In the genomic region with DNA sequence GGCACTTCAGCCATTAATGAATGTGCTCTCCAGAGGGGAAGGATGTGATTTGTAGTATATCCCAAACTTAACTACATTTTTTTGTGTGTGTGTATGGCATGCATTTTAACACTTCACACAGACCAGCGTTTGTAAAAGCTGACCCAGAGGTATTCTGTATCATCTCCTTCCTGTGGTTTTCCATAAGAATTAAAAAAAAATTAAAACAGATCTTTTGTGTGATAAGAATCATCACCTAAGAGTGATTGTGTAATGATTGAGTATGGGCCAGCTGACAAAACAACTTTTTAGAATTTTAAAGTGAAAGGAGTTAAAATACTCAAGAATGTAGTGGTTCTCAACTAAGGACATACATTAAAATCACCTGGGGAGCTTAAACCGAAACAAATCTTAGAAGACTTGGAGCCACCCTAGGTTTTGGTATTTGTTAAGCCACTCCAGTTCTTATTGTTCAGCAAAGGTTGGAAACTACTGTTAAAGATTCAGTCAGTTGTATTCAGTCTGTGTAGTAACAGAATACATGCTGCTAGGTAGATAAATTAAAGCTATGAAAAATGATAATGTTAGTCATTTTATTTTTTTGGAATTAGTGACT, we compare ENCODE assay signal across 20 cellular contexts.
DNase-seq lines count a peak whose midpoint lies in the region; ATAC-seq lines count a peak whose summit lies in the region.
"Had no signal": no experiment of that assay in that cellular context is flagged by ENCODE, and none has a peak within 500 bp of the region (broad histone marks: within the 10 kb centered on the region; RNA-seq: fewer than 3 reads in every experiment).

No MANE protein-coding gene starts in this region.

- peak overlapping the region in 1 of 2 donors; percentile 86 for H3K4me3 Mint-ChIP-seq in activated T-cell treated with anti-CD3 and anti-CD28 coated beads, Interleukin-2, amount 50 U/mL, for 72 hours
- no peak overlapping the region for H3K4me3 Mint-ChIP-seq in T-cell
- H3K4me3 Mint-ChIP-seq in effector memory CD8-positive, alpha-beta T cell: no peak overlapping the region
- no peak overlapping the region for H3K4me3 Mint-ChIP-seq in stimulated activated memory B cell treated with anti-CD40 and anti-IgM and Interleukin-4, amounts not matched to agents 10 μg/mL and 1 μg/mL and 100 μg/mL, for 72 hours
- H3K4me3 Mint-ChIP-seq: stimulated activated naive B cell treated with anti-CD40 and anti-IgM and Interleukin-4, amounts not matched to agents 10 μg/mL and 1 μg/mL and 100 μg/mL, for 72 hours had no signal

- CTCF ChIA-PET in T-cell (lab: Charles Lee): interaction anchor here in 1 of 2 donors (1.2 to 1.8 kb wide), 2 partner anchors 13 to 51 kb away, joined by 4 to 5 read pairs; a partner anchor contains a TSS

- peaks cover 2 to 6% of the 10 kb centered on the region in 2 donors for H3K36me3 Mint-ChIP-seq in activated T-cell treated with anti-CD3 and anti-CD28 coated beads, Interleukin-2, amount 50 U/mL, for 72 hours (ENCODE audit: insufficient read depth in 2 of 2)
- H3K36me3 Mint-ChIP-seq in T-cell: peaks cover 15% of the 10 kb centered on the region
- peaks cover 28% of the 10 kb centered on the region for H3K36me3 Mint-ChIP-seq in effector memory CD8-positive, alpha-beta T cell (ENCODE audit: insufficient read depth)
- H3K36me3 Mint-ChIP-seq in stimulated activated memory B cell treated with anti-CD40 and anti-IgM and Interleukin-4, amounts not matched to agents 10 μg/mL and 1 μg/mL and 100 μg/mL, for 72 hours: peaks cover 5% of the 10 kb centered on the region

- POLR2A ChIA-PET in T-cell (lab: Charles Lee): no interaction called here

- H3K27ac Mint-ChIP-seq in activated T-cell treated with anti-CD3 and anti-CD28 coated beads, Interleukin-2, amount 50 U/mL, for 72 hours: peak overlapping the region; percentile 95
- H3K27ac Mint-ChIP-seq in T-cell: peak overlapping the region; percentile 76 to 78
- peak overlapping the region; percentile 0 to 5 for H3K27ac Mint-ChIP-seq in effector memory CD8-positive, alpha-beta T cell
- H3K27ac Mint-ChIP-seq in stimulated activated memory B cell treated with anti-CD40 and anti-IgM and Interleukin-4, amounts not matched to agents 10 μg/mL and 1 μg/mL and 100 μg/mL, for 72 hours: peak overlapping the region; percentile 50

- peak; percentile 40 to 70 for ATAC-seq in activated T-cell treated with anti-CD3 and anti-CD28 coated beads, Interleukin-2, amount 50 U/mL, for 72 hours (replicated peaks in 1 of 2)
- ATAC-seq in T-cell (replicated peaks in 1 of 4) (no peak), GM18870 (IDR thresholded peaks at IDR 0.05; ENCODE audit: unreplicated experiment) (no peak), HG03095 (IDR thresholded peaks at IDR 0.05; ENCODE audit: unreplicated experiment) (no peak)
- ATAC-seq in effector memory CD8-positive, alpha-beta T cell (replicated peaks): peak; percentile 42
- ATAC-seq in stimulated activated memory B cell treated with anti-CD40 and anti-IgM and Interleukin-4, amounts not matched to agents 10 μg/mL and 1 μg/mL and 100 μg/mL, for 72 hours: no peak
- ATAC-seq: body of pancreas; esophagus mucosa; stimulated activated naive B cell treated with anti-CD40 and anti-IgM and Interleukin-4, amounts not matched to agents 10 μg/mL and 1 μg/mL and 100 μg/mL, for 72 hours had no signal

- no peaks in the 10 kb centered on the region for H3K9me3 Mint-ChIP-seq in activated T-cell treated with anti-CD3 and anti-CD28 coated beads, Interleukin-2, amount 50 U/mL, for 72 hours
- H3K9me3 Mint-ChIP-seq in T-cell: no peaks in the 10 kb centered on the region
- H3K9me3 Mint-ChIP-seq in effector memory CD8-positive, alpha-beta T cell: no peaks in the 10 kb centered on the region
- no peaks in the 10 kb centered on the region for H3K9me3 Mint-ChIP-seq in stimulated activated memory B cell treated with anti-CD40 and anti-IgM and Interleukin-4, amounts not matched to agents 10 μg/mL and 1 μg/mL and 100 μg/mL, for 72 hours
- H3K9me3 Mint-ChIP-seq: stimulated activated naive B cell treated with anti-CD40 and anti-IgM and Interleukin-4, amounts not matched to agents 10 μg/mL and 1 μg/mL and 100 μg/mL, for 72 hours had no signal

- H3K4me1 Mint-ChIP-seq in activated T-cell treated with anti-CD3 and anti-CD28 coated beads, Interleukin-2, amount 50 U/mL, for 72 hours (ENCODE audit: low read depth): peaks cover 61% of the 10 kb centered on the region
- H3K4me1 Mint-ChIP-seq in T-cell: peaks cover 61 to 81% (median 78%) of the 10 kb centered on the region in 3 donors
- peaks cover 16 to 43% of the 10 kb centered on the region in 2 donors for H3K4me1 Mint-ChIP-seq in effector memory CD8-positive, alpha-beta T cell (ENCODE audit: low read depth in 2 of 2)
- H3K4me1 Mint-ChIP-seq in stimulated activated memory B cell treated with anti-CD40 and anti-IgM and Interleukin-4, amounts not matched to agents 10 μg/mL and 1 μg/mL and 100 μg/mL, for 72 hours: peaks cover 23% of the 10 kb centered on the region

- H3K27me3 Mint-ChIP-seq in activated T-cell treated with anti-CD3 and anti-CD28 coated beads, Interleukin-2, amount 50 U/mL, for 72 hours (ENCODE audit: low read depth): no peaks in the 10 kb centered on the region
- H3K27me3 Mint-ChIP-seq in T-cell: no peaks in the 10 kb centered on the region
- H3K27me3 Mint-ChIP-seq in effector memory CD8-positive, alpha-beta T cell: no peaks in the 10 kb centered on the region
- H3K27me3 Mint-ChIP-seq in stimulated activated memory B cell treated with anti-CD40 and anti-IgM and Interleukin-4, amounts not matched to agents 10 μg/mL and 1 μg/mL and 100 μg/mL, for 72 hours: no peaks in the 10 kb centered on the region
- H3K27me3 Mint-ChIP-seq: stimulated activated naive B cell treated with anti-CD40 and anti-IgM and Interleukin-4, amounts not matched to agents 10 μg/mL and 1 μg/mL and 100 μg/mL, for 72 hours had no signal

- no peak for DNase-seq in activated T-cell treated with anti-CD3 and anti-CD28 coated beads, Interleukin-2, amount 50 U/mL, for 72 hours
- DNase-seq in activated T-cell treated with anti-CD3 and anti-CD28 coated beads for 4 hours: no peak
- DNase-seq in T-cell: no peak
- no peak for DNase-seq in effector memory CD8-positive, alpha-beta T cell
- no peak for DNase-seq in NOMO-1 treated with dmso at 0.1 percent for 144 hours (lab: John Stamatoyannopoulos, UW; ENCODE audit: unreplicated experiment)
- DNase-seq: ACHN; activated CD4-positive, alpha-beta T cell treated with anti-CD3 and anti-CD28 coated beads for 1 hour; body of pancreas; Caco-2; GDM1; H7; heart left ventricle; MV-4-11; Peyer's patch; small intestine; stimulated activated naive B cell treated with anti-CD40 and anti-IgM and Interleukin-4, amounts not matched to agents 10 μg/mL and 1 μg/mL and 100 μg/mL, for 72 hours had no signal

Comparison
In these comparisons a context has a peak if more than half of its experiments do, and no peak if none do; other contexts are left out.
1. ATAC-seq: peak in activated T-cell treated with anti-CD3 and anti-CD28 coated beads, Interleukin-2, amount 50 U/mL, for 72 hours (2 of 2) and effector memory CD8-positive, alpha-beta T cell (single experiment); none in T-cell (0 of 4), stimulated activated memory B cell treated with anti-CD40 and anti-IgM and Interleukin-4, amounts not matched to agents 10 μg/mL and 1 μg/mL and 100 μg/mL, for 72 hours (single experiment), GM18870 (single experiment) and HG03095 (single experiment).
2. H3K27ac Mint-ChIP-seq: peak in every context shown above with its lines; median percentile 95 in activated T-cell treated with anti-CD3 and anti-CD28 coated beads, Interleukin-2, amount 50 U/mL, for 72 hours; 77 in T-cell; 50 in stimulated activated memory B cell treated with anti-CD40 and anti-IgM and Interleukin-4, amounts not matched to agents 10 μg/mL and 1 μg/mL and 100 μg/mL, for 72 hours; 2 in effector memory CD8-positive, alpha-beta T cell.